ENCODE assay signal across 10 cellular contexts in genomic region chrX:9785252-9785943, GRCh38. TPM values are rescaled to one million over a fixed set of nuclear protein-coding genes. Genes with fewer than 3 reads are reported as not detected.
DNase-seq lines count a peak whose midpoint lies in the region; ATAC-seq, FAIRE-seq and TF ChIP-seq lines count a peak whose summit lies in the region.
"Had no signal": no experiment of that assay in that cellular context is flagged by ENCODE, and none has a peak within 500 bp of the region (broad histone marks: within the 10 kb centered on the region; RNA-seq: fewer than 3 reads in every experiment).

No MANE protein-coding gene starts in this region.

- RAD21 ChIA-PET in HCT116 (lab: Charles Lee; ENCODE audit: low non-redundant PET in 1 of 2, low total read pairs in 2 of 2, uncharacterized antibody in 2 of 2, unreplicated experiment in 2 of 2), result no interaction called here

- H3K36me3 ChIP-seq in HCT116 (ENCODE audit: control insufficient read depth in 1 of 2, insufficient read depth in 2 of 2, low read length in 2 of 2) (no peaks in the 10 kb centered on the region), astrocyte (ENCODE audit: insufficient read depth, low read length) (no peaks in the 10 kb centered on the region)

- H3K27ac Mint-ChIP-seq in astrocyte (ENCODE audit: unreplicated experiment) (no peak overlapping the region), immature natural killer cell (no peak overlapping the region)

- no peak for FAIRE-seq in astrocyte (lab: Jason Lieb, UNC)

- DNase-seq in HCT116 (ENCODE audit: low read depth, low spot score) (no peak), astrocyte (ENCODE audit: low read depth) (no peak), immature natural killer cell (no peak), renal cortical epithelial cell (ENCODE audit: low read depth) (peak; percentile 1), NCI-H1436 (lab: John Stamatoyannopoulos, UW) (no peak), Kasumi-1 (lab: John Stamatoyannopoulos, UW) (no peak)
- DNase-seq in activated CD4-positive, alpha-beta T cell treated with anti-CD3 and anti-CD28 coated beads, Interleukin-2, amount 50 U/mL, for 1 hour, result no peak
- DNase-seq: central memory CD4-positive, alpha-beta T cell had no signal

- no peak; the same call in 1 of the 2 replicates for ATAC-seq in HCT116
- ATAC-seq in GM18502 (IDR thresholded peaks at IDR 0.05; ENCODE audit: poor library complexity, unreplicated experiment), result no peak

- H3K9me3 Mint-ChIP-seq in astrocyte (ENCODE audit: unreplicated experiment) (no peaks in the 10 kb centered on the region), immature natural killer cell (peaks cover 0 to 3% (median 0%) of the 10 kb centered on the region in 6 donors)

- H3K27ac ChIP-seq in HCT116 (ENCODE audit: low read depth, low read length), result peak overlapping the region; percentile 29; the same call in 1 of the 2 replicates
- H3K27ac ChIP-seq in astrocyte (ENCODE audit: low read depth, low read length), result no peak overlapping the region

- H3K27me3 ChIP-seq in HCT116 (ENCODE audit: insufficient read depth, low read length), result no peaks in the 10 kb centered on the region
- peaks cover 17% of the 10 kb centered on the region for H3K27me3 ChIP-seq in astrocyte (ENCODE audit: insufficient read depth, low read length)

- no peak for TF ChIP-seq POLR2A in HCT116 (IDR thresholded peaks at IDR 0.05; ENCODE audit: borderline replicate concordance, extremely low read depth, insufficient read depth, insufficient read length)

- CTCF ChIA-PET in HCT116 (lab: Charles Lee), result no interaction called here

- peaks cover 0 to 20% of the 10 kb centered on the region in 2 experiments; a peak in 2 of 4 replicates for H3K4me1 ChIP-seq in HCT116 (ENCODE audit: control insufficient read depth in 1 of 2, insufficient read depth in 2 of 2, low read length in 2 of 2)
- H3K4me1 ChIP-seq in astrocyte (ENCODE audit: insufficient read depth, low read length), result no peaks in the 10 kb centered on the region

- H3K4me1 Mint-ChIP-seq in astrocyte (ENCODE audit: low read depth, unreplicated experiment) (peaks cover 8% of the 10 kb centered on the region), immature natural killer cell (peaks cover 0 to 7% of the 10 kb centered on the region in 2 donors)

- H2AFZ ChIP-seq in HCT116 (ENCODE audit: low read depth, low read length, poor library complexity, severe bottlenecking) (no peak overlapping the region), astrocyte (ENCODE audit: low read depth, low read length) (no peak overlapping the region)

- H3K27me3 Mint-ChIP-seq in astrocyte (ENCODE audit: low read depth, unreplicated experiment) (no peaks in the 10 kb centered on the region), immature natural killer cell (ENCODE audit: low read depth in 3 of 3) (peaks cover 2 to 32% (median 8%) of the 10 kb centered on the region in 3 donors)

- H3K9me3 ChIP-seq in HCT116 (ENCODE audit: control insufficient read depth in 1 of 2, insufficient read depth in 1 of 2, low read depth in 1 of 2, low read length in 2 of 2), result no peaks in the 10 kb centered on the region
- H3K9me3 ChIP-seq in astrocyte (ENCODE audit: insufficient read depth, low read depth, low read length), result no peaks in the 10 kb centered on the region

- H3K4me3 ChIP-seq in HCT116 (replicated peaks in 1 of 2; ENCODE audit: low read depth in 1 of 2, low read length in 2 of 2) (peak overlapping the region; percentile 41 to 48), astrocyte (ENCODE audit: insufficient read depth, low read depth, low read length) (peak overlapping the region; percentile 5)

- H3K9me2 ChIP-seq in HCT116 (ENCODE audit: insufficient read depth), result no peaks in the 10 kb centered on the region

- intact Hi-C loops in HCT116 (cut with micrococcal nuclease), result loop anchor here (5.0 kb wide), 1 partner anchor 42 kb away; no protein-coding TSS in a partner anchor

- no peaks in the 10 kb centered on the region for H3K79me2 ChIP-seq in HCT116 (ENCODE audit: insufficient read depth, low read length)
- H3K79me2 ChIP-seq in astrocyte (ENCODE audit: insufficient read depth, low read length), result no peaks in the 10 kb centered on the region

- TF ChIP-seq CTCF in HCT116 (IDR thresholded peaks at IDR 0.05 in 2 of 3, conservative IDR thresholded peaks at IDR 0.05 in 1 of 3; ENCODE audit: borderline replicate concordance in 1 of 3, insufficient read depth in 1 of 3, low read depth in 2 of 3, low read length in 2 of 3) (no peak), astrocyte (IDR thresholded peaks at IDR 0.05; ENCODE audit: insufficient read depth, low read depth, low read length) (no peak)

- H3K4me2 ChIP-seq in HCT116 (ENCODE audit: low read length) (peak overlapping the region; percentile 61), astrocyte (ENCODE audit: low read length) (peak overlapping the region; percentile 67)

- TF ChIP-seq RAD21 in HCT116 (IDR thresholded peaks at IDR 0.05; ENCODE audit: low read depth), result no peak

- H3K4me3 Mint-ChIP-seq in astrocyte (ENCODE audit: unreplicated experiment), result peak overlapping the region; percentile 80
- H3K4me3 Mint-ChIP-seq in immature natural killer cell, result peak overlapping the region in 3 of 5 donors; percentile 14 to 30 (median 15)

- H3K9ac ChIP-seq in HCT116 (ENCODE audit: low read length) (peak overlapping the region; percentile 46; the same call in 1 of the 2 replicates), astrocyte (ENCODE audit: low read length) (no peak overlapping the region)

- POLR2A ChIA-PET in HCT116 (lab: Charles Lee), result no interaction called here

- H4K20me1 ChIP-seq in HCT116 (ENCODE audit: insufficient read depth) (no peaks in the 10 kb centered on the region), astrocyte (ENCODE audit: insufficient read depth, low read length) (no peaks in the 10 kb centered on the region)

- H3K36me3 Mint-ChIP-seq in astrocyte (ENCODE audit: low read depth, unreplicated experiment) (no peaks in the 10 kb centered on the region), immature natural killer cell (no peaks in the 10 kb centered on the region)

- BruUV-seq in HCT116 (replicated peaks; lab: Mats Ljungman, UMichigan), result no TSS peak

TF ChIP-seq in HCT116, 20 proteins besides CTCF, POLR2A, EP300 and RAD21:
- TF ChIP-seq, protein P1, sequence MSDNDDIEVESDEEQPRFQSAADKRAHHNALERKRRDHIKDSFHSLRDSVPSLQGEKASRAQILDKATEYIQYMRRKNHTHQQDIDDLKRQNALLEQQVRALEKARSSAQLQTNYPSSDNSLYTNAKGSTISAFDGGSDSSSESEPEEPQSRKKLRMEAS (IDR thresholded peaks at IDR 0.05), result no peak
- TF ChIP-seq ZFX (IDR thresholded peaks at IDR 0.05), result 0 out of 2 replicates have a peak, but pooled peaks have one; percentile 10

RNA-seq across cellular contexts. Expression of gene SHROOM2, which starts 0.8 kb away (rescaled TPM):
- total RNA-seq in HCT116 (2021; ENCODE audit: unreplicated experiment) (5.3 TPM), astrocyte (15.9 and 16.0 TPM in 2 replicates), renal cortical epithelial cell (6.1 and 33.0 TPM in 2 replicates)
- polyA plus RNA-seq in HCT116 (2012), result 3.2 and 3.5 TPM in 2 replicates
- polyA plus RNA-seq in immature natural killer cell, result not detected
- total RNA-seq: activated CD8-positive, alpha-beta memory T cell treated with anti-CD3 and anti-CD28 coated beads for 36 hours had no signal

RNA-seq across cellular contexts. Expression of gene GPR143, which starts 19.8 kb away (rescaled TPM):
- total RNA-seq in HCT116 (2021; ENCODE audit: unreplicated experiment), result 1.8 TPM
- 1.8 and 1.9 TPM in 2 replicates for polyA plus RNA-seq in HCT116 (2012)
- total RNA-seq in astrocyte, result 1.8 and 3.0 TPM in 2 replicates
- under 1 TPM in 1 of 3 donors, not detected in 2; 0.18 TPM for polyA plus RNA-seq in immature natural killer cell
- total RNA-seq in renal cortical epithelial cell, result 33.0 and 58.2 TPM in 2 replicates
- total RNA-seq: activated CD8-positive, alpha-beta memory T cell treated with anti-CD3 and anti-CD28 coated beads for 36 hours had no signal
